In genomic region chr12:65025070-65025469, GRCh38 we compare ENCODE assay signal across 23 cellular contexts.
"Had no signal": no experiment of that assay in that cellular context is flagged by ENCODE, and none has a peak within 500 bp of the region (broad histone marks: within the 10 kb centered on the region; RNA-seq: fewer than 3 reads in every experiment).

No MANE protein-coding gene starts in this region.

- H3K9me3 ChIP-seq: ascending aorta, body of pancreas had no signal

- H3K4me1 ChIP-seq: ascending aorta, body of pancreas had no signal

- H3K27ac ChIP-seq: ascending aorta, body of pancreas, PC-9 had no signal

- H3K36me3 ChIP-seq: ascending aorta had no signal

- H3K4me3 ChIP-seq: ascending aorta, body of pancreas, K562, PC-9 had no signal

- DNase-seq: activated CD4-positive, alpha-beta T cell treated with anti-CD3 and anti-CD28 coated beads for 48 hours; activated CD4-positive, alpha-beta T cell treated with anti-CD3 and anti-CD28 coated beads, Interleukin-2, amount 50 U/mL, for 4 hours; activated CD4-positive, CD25-positive, alpha-beta regulatory T cell treated with anti-CD3 and anti-CD28 coated beads, Interleukin-2, amount 50 U/mL, for 72 hours; activated CD8-positive, alpha-beta memory T cell treated with anti-CD3 and anti-CD28 coated beads, Interleukin-2, amount 10 ng/mL, durations not matched to agents 7 days and 5 days; activated effector memory CD4-positive, alpha-beta T cell treated with Interleukin-2 at 50 U/mL for 16 hours; activated naive CD4-positive, alpha-beta T cell; activated T-cell treated with anti-CD3 and anti-CD28 coated beads, Interleukin-2, amount 50 U/mL, for 24 hours; body of pancreas; central memory CD4-positive, alpha-beta T cell; Karpas-422; MM.1S; NCI-H1436; NCI-H1694 treated with DMSO at 0.1 percent for 48 hours; NCI-H2029 treated with DMSO at 0.1 percent for 48 hours; NCI-H2171 treated with DMSO at 0.1 percent for 48 hours; NCI-H510A treated with DMSO at 0.1 percent for 48 hours; NCI-H774; PC-9; SIG-M5; T-helper 17 cell; T-helper 9 cell had no signal
